ENCODE assay signal across 34 cellular contexts in genomic region chr22:44465563-44465962, GRCh38.
"Had no signal": no experiment of that assay in that cellular context is flagged by ENCODE, and none has a peak within 500 bp of the region (broad histone marks: within the 10 kb centered on the region; RNA-seq: fewer than 3 reads in every experiment).

No MANE protein-coding gene starts in this region.

- H3K27me3 Mint-ChIP-seq: activated CD8-positive, alpha-beta T cell treated with anti-CD3 and anti-CD28 coated beads for 36 hours; activated T-helper 17 cell treated with anti-CD3 and anti-CD28 coated beads, Interleukin-2, amount 50 U/mL, for 72 hours; T-helper 17 cell had no signal

- H3K27ac Mint-ChIP-seq: activated B cell treated with CpG ODN at 0.5 μM for 24 hours; activated CD8-positive, alpha-beta T cell treated with anti-CD3 and anti-CD28 coated beads for 36 hours; activated naive CD8-positive, alpha-beta T cell treated with anti-CD3 and anti-CD28 coated beads, Interleukin-2, amount 10 ng/mL, durations not matched to agents 7 days and 5 days; activated T-helper 17 cell treated with anti-CD3 and anti-CD28 coated beads, Interleukin-2, amount 50 U/mL, for 72 hours; brain; dendritic cell treated with granulocyte-macrophage colony-stimulating factor and Interleukin-4, amounts not matched to agents 40 ng/mL and 50 ng/mL, for 4 days; endodermal cell; T-helper 2 cell treated with Interferon-gamma antibody and Interleukin-4, amounts not matched to agents 5 μg/mL and 100 μg/mL, for 36 hours had no signal

- H3K36me3 ChIP-seq: ascending aorta, breast epithelium, cardiac muscle cell, esophagus muscularis mucosa, heart right ventricle had no signal

- H3K4me3 ChIP-seq: ascending aorta, breast epithelium, cardiac muscle cell, coronary artery, dorsolateral prefrontal cortex, esophagus muscularis mucosa, heart right ventricle, hepatocyte had no signal

- H3K4me3 Mint-ChIP-seq: activated B cell treated with CpG ODN at 0.5 μM for 24 hours; activated CD8-positive, alpha-beta T cell treated with anti-CD3 and anti-CD28 coated beads for 36 hours; activated naive CD8-positive, alpha-beta T cell treated with anti-CD3 and anti-CD28 coated beads, Interleukin-2, amount 10 ng/mL, durations not matched to agents 7 days and 5 days; activated T-cell treated with anti-CD3 and anti-CD28 coated beads, Interleukin-2, amount 50 U/mL, for 4 hours; activated T-helper 17 cell treated with anti-CD3 and anti-CD28 coated beads, Interleukin-2, amount 50 U/mL, for 72 hours; brain; dendritic cell treated with granulocyte-macrophage colony-stimulating factor and Interleukin-4, amounts not matched to agents 40 ng/mL and 50 ng/mL, for 4 days; endodermal cell; T-helper 17 cell; T-helper 2 cell treated with Interferon-gamma antibody and Interleukin-4, amounts not matched to agents 5 μg/mL and 100 μg/mL, for 36 hours had no signal

- H3K4me1 ChIP-seq: ascending aorta, breast epithelium, esophagus muscularis mucosa, heart right ventricle had no signal

- H3K4me1 Mint-ChIP-seq: activated B cell treated with CpG ODN at 0.5 μM for 24 hours had no signal

- H3K27me3 ChIP-seq: ascending aorta, breast epithelium, cardiac muscle cell, esophagus muscularis mucosa, heart right ventricle, hepatocyte had no signal

- H3K9me3 ChIP-seq: ascending aorta, breast epithelium, esophagus muscularis mucosa had no signal

- H3K9me3 Mint-ChIP-seq: activated B cell treated with CpG ODN at 0.5 μM for 24 hours; activated T-cell treated with anti-CD3 and anti-CD28 coated beads, Interleukin-2, amount 50 U/mL, for 4 hours; dendritic cell treated with granulocyte-macrophage colony-stimulating factor and Interleukin-4, amounts not matched to agents 40 ng/mL and 50 ng/mL, for 4 days; endodermal cell had no signal

- H3K27ac ChIP-seq: ascending aorta, breast epithelium, cardiac muscle cell, coronary artery, dorsolateral prefrontal cortex, esophagus muscularis mucosa, heart right ventricle, hepatocyte, VCaP had no signal

- H3K36me3 Mint-ChIP-seq: brain had no signal

- DNase-seq: activated B cell treated with CpG ODN at 0.5 μM for 24 hours; activated CD4-positive, alpha-beta T cell treated with anti-CD3 and anti-CD28 coated beads for 48 hours; activated CD4-positive, alpha-beta T cell treated with anti-CD3 and anti-CD28 coated beads, Interleukin-2, amount 50 U/mL, for 1 hour; activated CD4-positive, alpha-beta T cell treated with anti-CD3 and anti-CD28 coated beads, Interleukin-2, amount 50 U/mL, for 48 hours; activated CD8-positive, alpha-beta memory T cell treated with anti-CD3 and anti-CD28 coated beads for 24 hours; activated CD8-positive, alpha-beta T cell treated with anti-CD3 and anti-CD28 coated beads for 36 hours; activated effector memory CD4-positive, alpha-beta T cell treated with Interleukin-2 at 50 U/mL for 16 hours; activated gamma-delta T cell treated with Interleukin-2 at 50 U/mL for 16 hours; activated naive CD4-positive, alpha-beta T cell treated with anti-CD3 and anti-CD28 coated beads, Interleukin-2, amount 50 U/mL, for 16 hours; activated naive CD4-positive, alpha-beta T cell treated with Interleukin-2 at 50 U/mL for 16 hours; activated naive CD8-positive, alpha-beta T cell treated with anti-CD3 and anti-CD28 coated beads, Interleukin-2, amount 10 ng/mL, durations not matched to agents 7 days and 5 days; activated T-cell treated with anti-CD3 and anti-CD28 coated beads, Interleukin-2, amount 50 U/mL, for 4 hours; central memory CD4-positive, alpha-beta T cell; cerebellar nuclear complex; dorsolateral prefrontal cortex; effector memory CD4-positive, alpha-beta T cell; endodermal cell; erythroblast; foreskin melanocyte; heart right ventricle; T-helper 1 cell; T-helper 17 cell; T1000 had no signal
